ENCODE assay signal across 13 cellular contexts in genomic region chr5:76602094-76602726, GRCh38. TPM values are rescaled to one million over a fixed set of nuclear protein-coding genes. Genes with fewer than 3 reads are reported as not detected.
DNase-seq lines count a peak whose midpoint lies in the region; ATAC-seq and TF ChIP-seq lines count a peak whose summit lies in the region.
"Had no signal": no experiment of that assay in that cellular context is flagged by ENCODE, and none has a peak within 500 bp of the region (broad histone marks: within the 10 kb centered on the region; RNA-seq: fewer than 3 reads in every experiment).

No MANE protein-coding gene starts in this region.

- no peaks in the 10 kb centered on the region for H3K27me3 Mint-ChIP-seq in endodermal cell (ENCODE audit: insufficient read depth)
- H3K27me3 Mint-ChIP-seq: activated naive CD8-positive, alpha-beta T cell treated with anti-CD3 and anti-CD28 coated beads, Interleukin-2, amount 10 ng/mL, durations not matched to agents 7 days and 5 days had no signal

- no peak overlapping the region for H2AFZ ChIP-seq in OCI-LY1 (ENCODE audit: low read length)
- no peak overlapping the region for H2AFZ ChIP-seq in osteoblast (ENCODE audit: low read length)

- no peaks in the 10 kb centered on the region for H4K20me1 ChIP-seq in OCI-LY1 (ENCODE audit: insufficient read depth, low read length)
- H4K20me1 ChIP-seq in osteoblast (ENCODE audit: insufficient read depth, low read length), result no peaks in the 10 kb centered on the region

- H3K4me1 ChIP-seq in OCI-LY1 (ENCODE audit: insufficient read depth, low read length, severe bottlenecking), result peaks cover 1% of the 10 kb centered on the region
- no peaks in the 10 kb centered on the region for H3K4me1 ChIP-seq in endodermal cell (ENCODE audit: control insufficient read depth, insufficient read depth, low read length)
- peaks cover 19% of the 10 kb centered on the region for H3K4me1 ChIP-seq in osteoblast (ENCODE audit: insufficient read depth, low read length)
- H3K4me1 ChIP-seq: thyroid gland had no signal

- no peaks in the 10 kb centered on the region for H3F3A ChIP-seq in OCI-LY1 (ENCODE audit: insufficient read depth, low read length)

- ATAC-seq in HG02973 (IDR thresholded peaks at IDR 0.05; ENCODE audit: unreplicated experiment) (no peak), GM18519 (IDR thresholded peaks at IDR 0.05; ENCODE audit: low FRiP score, unreplicated experiment) (no peak), GM19463 (IDR thresholded peaks at IDR 0.05; ENCODE audit: unreplicated experiment) (no peak)

- no peak overlapping the region for H3K27ac Mint-ChIP-seq in endodermal cell
- H3K27ac Mint-ChIP-seq: activated naive CD8-positive, alpha-beta T cell treated with anti-CD3 and anti-CD28 coated beads, Interleukin-2, amount 10 ng/mL, durations not matched to agents 7 days and 5 days had no signal

- H3K79me2 ChIP-seq in OCI-LY1 (ENCODE audit: insufficient read depth, low read length) (no peaks in the 10 kb centered on the region), osteoblast (ENCODE audit: insufficient read depth, low read length) (no peaks in the 10 kb centered on the region)

- WGBS in endodermal cell (ENCODE audit: insufficient coverage in 1 of 2, insufficient read length in 1 of 2), 2 experiments, result 78 to 100% methylated on average over 1 to 2 of the region's 2 CpGs

- H3K9ac ChIP-seq in OCI-LY1 (ENCODE audit: low read length) (no peak overlapping the region), endodermal cell (ENCODE audit: extremely low read depth, low read length, poor library complexity, severe bottlenecking) (no peak overlapping the region)

- H3K4me3 Mint-ChIP-seq in endodermal cell, result no peak overlapping the region
- H3K4me3 Mint-ChIP-seq: activated naive CD8-positive, alpha-beta T cell treated with anti-CD3 and anti-CD28 coated beads, Interleukin-2, amount 10 ng/mL, durations not matched to agents 7 days and 5 days had no signal

- H3K27me3 ChIP-seq in OCI-LY1 (ENCODE audit: insufficient read depth, low read length) (no peaks in the 10 kb centered on the region), endodermal cell (ENCODE audit: control insufficient read depth, insufficient read depth, low read length, poor library complexity, severe bottlenecking) (no peaks in the 10 kb centered on the region), osteoblast (ENCODE audit: insufficient read depth, low read length) (no peaks in the 10 kb centered on the region)
- H3K27me3 ChIP-seq: thyroid gland had no signal

- H3K36me3 ChIP-seq in OCI-LY1 (ENCODE audit: insufficient read depth, low read length) (no peaks in the 10 kb centered on the region), endodermal cell (ENCODE audit: control insufficient read depth, insufficient read depth, low read length) (no peaks in the 10 kb centered on the region), osteoblast (ENCODE audit: insufficient read depth, low read length) (no peaks in the 10 kb centered on the region)
- H3K36me3 ChIP-seq: thyroid gland had no signal

- DNase-seq in GM12864 (ENCODE audit: low read depth), result no peak
- DNase-seq in endodermal cell, result no peak
- DNase-seq in osteoblast (ENCODE audit: insufficient read length, low spot score, missing footprints), result no peak
- no peak for DNase-seq in G401 (ENCODE audit: low spot score)
- DNase-seq: activated naive CD8-positive, alpha-beta T cell treated with anti-CD3 and anti-CD28 coated beads, Interleukin-2, amount 10 ng/mL, durations not matched to agents 7 days and 5 days; left ventricle myocardium superior; NCI-H526 treated with DMSO at 0.1 percent for 48 hours; thyroid gland had no signal

- TF ChIP-seq CTCF in GM12864 (IDR thresholded peaks at IDR 0.05; ENCODE audit: low read depth, low read length, missing control alignments) (peak; percentile 19), OCI-LY1 (IDR thresholded peaks at IDR 0.05; ENCODE audit: low read length) (peak; percentile 25; the same call in 1 of the 2 replicates), endodermal cell (conservative IDR thresholded peaks at IDR 0.05) (peak; percentile 58), osteoblast (IDR thresholded peaks at IDR 0.05; ENCODE audit: extremely low read depth, low read depth, low read length) (peak; percentile 63)

- H3K9me3 ChIP-seq in OCI-LY1 (ENCODE audit: low read length) (no peaks in the 10 kb centered on the region), endodermal cell (ENCODE audit: control insufficient read depth, low read length) (no peaks in the 10 kb centered on the region), osteoblast (ENCODE audit: low read depth, low read length) (no peaks in the 10 kb centered on the region)
- H3K9me3 ChIP-seq: thyroid gland had no signal

- H3K4me1 Mint-ChIP-seq in endodermal cell, result peaks cover 6% of the 10 kb centered on the region
- H3K4me1 Mint-ChIP-seq: activated naive CD8-positive, alpha-beta T cell treated with anti-CD3 and anti-CD28 coated beads, Interleukin-2, amount 10 ng/mL, durations not matched to agents 7 days and 5 days had no signal

- H3K4me2 ChIP-seq in OCI-LY1 (ENCODE audit: low read length) (no peak overlapping the region), osteoblast (ENCODE audit: insufficient read depth, low read length) (no peak overlapping the region)

- no peaks in the 10 kb centered on the region for H3K36me3 Mint-ChIP-seq in endodermal cell (ENCODE audit: low read depth)

- no peaks in the 10 kb centered on the region for H3K9me2 ChIP-seq in OCI-LY1 (ENCODE audit: low read depth, low read length)

- no peak overlapping the region for H3K4me3 ChIP-seq in GM12864 (ENCODE audit: low read depth, low read length)
- H3K4me3 ChIP-seq in OCI-LY1 (ENCODE audit: low read depth, low read length, poor library complexity, severe bottlenecking), result no peak overlapping the region
- no peak overlapping the region for H3K4me3 ChIP-seq in endodermal cell (ENCODE audit: low read length)
- H3K4me3 ChIP-seq in osteoblast (ENCODE audit: insufficient read depth, low read length), result no peak overlapping the region
- H3K4me3 ChIP-seq: thyroid gland had no signal

- H3K9me3 Mint-ChIP-seq in endodermal cell, result no peaks in the 10 kb centered on the region
- H3K9me3 Mint-ChIP-seq: activated naive CD8-positive, alpha-beta T cell treated with anti-CD3 and anti-CD28 coated beads, Interleukin-2, amount 10 ng/mL, durations not matched to agents 7 days and 5 days had no signal

- H3K27ac ChIP-seq in OCI-LY1 (ENCODE audit: low read depth, low read length, poor library complexity, severe bottlenecking) (no peak overlapping the region), endodermal cell (ENCODE audit: low read depth, low read length) (no peak overlapping the region), osteoblast (ENCODE audit: low read depth, low read length) (no peak overlapping the region)
- H3K27ac ChIP-seq: thyroid gland had no signal

- in situ Hi-C loops in G401 (cut with HindIII; ENCODE audit: low sequenced_read_pairs), result no loop called here

RNA-seq across cellular contexts. Expression of gene F2RL2, which starts 21.0 kb away (rescaled TPM):
- under 1 TPM; 0.18 to 0.53 TPM for total RNA-seq in endodermal cell
- 0.61 TPM for polyA plus RNA-seq in endodermal cell (2013, experiment 1 of 2)
- 0.91 TPM for polyA plus RNA-seq in endodermal cell (2013, experiment 2 of 2)
- total RNA-seq in osteoblast, result 1.1 and 1.5 TPM in 2 replicates
- total RNA-seq in G401 (2014; rRNA removed; shearing (Covaris generic)), result 204 and 260 TPM in 2 replicates
- total RNA-seq: activated naive CD8-positive, alpha-beta T cell treated with anti-CD3 and anti-CD28 coated beads, Interleukin-2, amount 10 ng/mL, durations not matched to agents 7 days and 5 days; SK-MEL-5 had no signal

Comparison
In these comparisons a context has a peak if more than half of its experiments do, and no peak if none do; other contexts are left out.
1. RNA of gene F2RL2, which starts 21.0 kb away (total RNA-seq): 204 to 260 TPM in G401; 1.1 to 1.5 TPM in osteoblast and 0.18 to 0.53 TPM in endodermal cell; every median in the first group is over 10 times any median in the second.
2. Peak in every context shown above with its lines, with median percentiles within 50 percentile points of each other: CTCF ChIP-seq.